13 cellular contexts compared by ENCODE assay signal in the genomic region with DNA sequence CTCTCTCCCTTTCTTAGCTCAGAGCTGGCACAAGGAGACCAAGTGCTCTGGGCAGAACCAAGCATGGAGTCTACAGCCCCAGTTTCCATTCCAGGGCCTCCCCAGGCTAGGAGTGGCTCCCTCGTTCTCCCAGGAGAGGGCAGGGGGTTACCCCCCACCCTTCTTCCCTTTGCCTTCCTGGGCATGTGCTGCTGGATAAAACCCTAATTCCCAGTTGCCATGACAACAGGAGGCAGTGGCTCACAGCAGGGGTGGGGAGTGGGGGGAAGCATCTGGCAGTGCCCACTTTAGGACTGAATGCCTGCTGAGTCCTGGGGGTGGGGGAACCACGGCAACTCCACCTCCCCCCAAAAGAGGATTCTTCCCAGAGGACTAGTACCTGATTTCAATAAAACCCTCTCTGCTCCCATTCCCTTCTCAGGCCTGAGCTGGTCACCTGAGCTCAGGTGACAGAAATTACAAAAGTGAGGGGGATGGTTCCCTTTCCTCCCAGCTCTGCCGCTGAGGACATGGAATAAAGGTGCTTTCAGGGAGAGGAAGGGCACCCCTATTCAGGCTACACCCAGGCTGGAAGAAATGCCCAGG. TPM values are rescaled to one million over a fixed set of nuclear protein-coding genes. Genes with fewer than 3 reads are reported as not detected.
DNase-seq lines count a peak whose midpoint lies in the region; ATAC-seq and TF ChIP-seq lines count a peak whose summit lies in the region.
"Had no signal": no experiment of that assay in that cellular context is flagged by ENCODE, and none has a peak within 500 bp of the region (broad histone marks: within the 10 kb centered on the region; RNA-seq: fewer than 3 reads in every experiment).

No MANE protein-coding gene starts in this region.

- no peaks in the 10 kb centered on the region for H3K79me1 ChIP-seq in mesenchymal stem cell (replicated peaks; ENCODE audit: low read length, poor library complexity, severe bottlenecking)

- H3K4me2 ChIP-seq in mesenchymal stem cell (ENCODE audit: low read length, poor library complexity, severe bottlenecking): no peak overlapping the region
- H3K4me2 ChIP-seq: PC-9 had no signal

- H3K4me1 ChIP-seq in left ventricle myocardium inferior: peaks cover 46% of the 10 kb centered on the region
- H3K4me1 ChIP-seq in mesenchymal stem cell (ENCODE audit: control insufficient read depth, insufficient read depth, low read depth, low read length): peaks cover 27% of the 10 kb centered on the region
- peaks cover 0 to 12% of the 10 kb centered on the region in 2 donors for H3K4me1 ChIP-seq in uterus

- intact Hi-C loops in left ventricle myocardium inferior (cut with micrococcal nuclease) (no loop called here), cardiac septum (cut with DNase I) (no loop called here), uterus (cut with DNase I; ENCODE audit: low total_unique reads) (no loop called here)

- WGBS in mesenchymal stem cell: 0% methylated on average over 1 of the region's 3 CpGs

- H3K9ac ChIP-seq in mesenchymal stem cell (ENCODE audit: low read length): peak overlapping the region; percentile 23

- H2AK5ac ChIP-seq in mesenchymal stem cell (ENCODE audit: low read length, severe bottlenecking): no peak overlapping the region

- H2AFZ ChIP-seq in mesenchymal stem cell (ENCODE audit: low read depth, low read length): no peak overlapping the region
- H2AFZ ChIP-seq: PC-9 had no signal

- no peak overlapping the region for H2BK120ac ChIP-seq in mesenchymal stem cell (ENCODE audit: low read depth, low read length)

- H2BK15ac ChIP-seq in mesenchymal stem cell (ENCODE audit: low read depth, poor library complexity, severe bottlenecking): no peak overlapping the region

- TF ChIP-seq CTCF in left ventricle myocardium inferior (IDR thresholded peaks at IDR 0.05; ENCODE audit: borderline replicate concordance) (no peak), uterus (IDR thresholded peaks at IDR 0.05) (no peak)

- no peak overlapping the region for H3K23ac ChIP-seq in mesenchymal stem cell (ENCODE audit: low read length in 2 of 2)

- no peak overlapping the region for H3K18ac ChIP-seq in mesenchymal stem cell (ENCODE audit: low read depth in 1 of 2, low read length in 2 of 2)

- H3K36me3 ChIP-seq in left ventricle myocardium inferior (no peaks in the 10 kb centered on the region), mesenchymal stem cell (ENCODE audit: control insufficient read depth in 1 of 2, insufficient read depth in 2 of 2, low read depth in 1 of 2, low read length in 2 of 2) (no peaks in the 10 kb centered on the region), uterus (no peaks in the 10 kb centered on the region)

- no peak overlapping the region for H4K91ac ChIP-seq in mesenchymal stem cell (ENCODE audit: low read length)

- H3K27me3 ChIP-seq in left ventricle myocardium inferior (ENCODE audit: low read depth) (no peaks in the 10 kb centered on the region), mesenchymal stem cell (ENCODE audit: control insufficient read depth in 1 of 2, insufficient read depth in 1 of 2, low read length in 2 of 2) (peaks cover 4 to 69% of the 10 kb centered on the region in 2 experiments), uterus (no peaks in the 10 kb centered on the region)

- H3K27ac ChIP-seq in left ventricle myocardium inferior (replicated peaks): no peak overlapping the region
- peak overlapping the region; percentile 97 for H3K27ac ChIP-seq in angular gyrus (ENCODE audit: low read depth, low read length)
- H3K27ac ChIP-seq in mesenchymal stem cell (ENCODE audit: low read length, poor library complexity, severe bottlenecking): no peak overlapping the region
- peak overlapping the region; percentile 84 to 91 for H3K27ac ChIP-seq in uterus
- H3K27ac ChIP-seq: body of pancreas, PC-9 had no signal

- H3K14ac ChIP-seq in mesenchymal stem cell (ENCODE audit: low read length in 2 of 2): no peak overlapping the region

- ATAC-seq in GM19455 (IDR thresholded peaks at IDR 0.05; ENCODE audit: unreplicated experiment): no peak

- H3K4ac ChIP-seq in mesenchymal stem cell (ENCODE audit: low read depth in 1 of 2, low read length in 2 of 2): no peak overlapping the region

- H2BK12ac ChIP-seq in mesenchymal stem cell (ENCODE audit: low read length in 2 of 2): no peak overlapping the region

- H2BK5ac ChIP-seq in mesenchymal stem cell (ENCODE audit: low read depth, low read length, poor library complexity, severe bottlenecking): no peak overlapping the region

- no peak overlapping the region for H4K8ac ChIP-seq in mesenchymal stem cell (ENCODE audit: low read length)

- peak overlapping the region; percentile 93 for H3K4me3 ChIP-seq in left ventricle myocardium inferior
- peak overlapping the region in 1 of 2 experiments; percentile 92 for H3K4me3 ChIP-seq in mesenchymal stem cell (ENCODE audit: insufficient read depth in 1 of 2, low read depth in 1 of 2, low read length in 2 of 2)
- H3K4me3 ChIP-seq in uterus: peak overlapping the region in 1 of 2 donors; percentile 88
- H3K4me3 ChIP-seq: body of pancreas, PC-9 had no signal

- H3K9me3 ChIP-seq in left ventricle myocardium inferior (replicated peaks): no peaks in the 10 kb centered on the region
- no peaks in the 10 kb centered on the region for H3K9me3 ChIP-seq in mesenchymal stem cell (ENCODE audit: control insufficient read depth, low read length)
- H3K9me3 ChIP-seq in uterus: no peaks in the 10 kb centered on the region
- H3K9me3 ChIP-seq: body of pancreas had no signal

- DNase-seq in left ventricle myocardium inferior (no peak), cardiac septum (ENCODE audit: low spot score) (no peak), mesenchymal stem cell (no peak), uterus (no peak)
- no peak for DNase-seq in stimulated activated CD4-positive, alpha-beta T cell treated with anti-CD3 and anti-CD28 coated beads, Interleukin-12 subunit alpha, Interleukin-12 subunit beta, amount 100 ng/mL, for 4 hours
- DNase-seq in stimulated activated CD4-positive, alpha-beta T cell treated with anti-CD3 and anti-CD28 coated beads, Interleukin-1b, Interleukin-23, amount 100 ng/mL, for 48 hours: no peak
- DNase-seq: MM.1S, PC-9 had no signal

- no peak for TF ChIP-seq POLR2A in uterus (IDR thresholded peaks at IDR 0.05)

RNA-seq across cellular contexts. Expression of a gene that starts 1.8 kb away (rescaled TPM):
- 12.1 TPM for total RNA-seq in left ventricle myocardium inferior
- total RNA-seq in cardiac septum: 13.8 TPM
- polyA plus RNA-seq in mesenchymal stem cell (2013, experiment 1 of 2): 0.59 TPM
- polyA plus RNA-seq in mesenchymal stem cell (2013, experiment 2 of 2): 0.59 TPM
- total RNA-seq in uterus: 10 to 100 TPM in 3 of 4 donors, 1 to 10 TPM in 1; 2.0 to 20.9 (median 13.3) TPM

RNA-seq across cellular contexts. Expression of a gene that starts 36.8 kb away (rescaled TPM):
- total RNA-seq in left ventricle myocardium inferior: not detected
- total RNA-seq in cardiac septum: not detected
- polyA plus RNA-seq in mesenchymal stem cell (2013, experiment 1 of 2): not detected
- polyA plus RNA-seq in mesenchymal stem cell (2013, experiment 2 of 2): not detected
- total RNA-seq in uterus: not detected
- total RNA-seq: lower leg skin, PC-9 had no signal
- polyA plus RNA-seq: BJ had no signal

RNA-seq across cellular contexts. Expression of a gene that starts 48.2 kb away (rescaled TPM):
- not detected for total RNA-seq in left ventricle myocardium inferior
- total RNA-seq in cardiac septum: not detected
- not detected for polyA plus RNA-seq in mesenchymal stem cell (2013, experiment 1 of 2)
- polyA plus RNA-seq in mesenchymal stem cell (2013, experiment 2 of 2): not detected
- not detected for total RNA-seq in uterus
- total RNA-seq: body of pancreas, lower leg skin, PC-9 had no signal
- polyA plus RNA-seq: BJ had no signal

RNA-seq across cellular contexts. Expression of a gene that starts 58.5 kb away (rescaled TPM):
- total RNA-seq in left ventricle myocardium inferior (12.6 TPM), cardiac septum (13.7 TPM), uterus (1 to 10 TPM in 3 of 4 donors, not detected in 1; 2.1 to 6.5 (median 6.2) TPM)
- polyA plus RNA-seq in mesenchymal stem cell (2013, experiment 1 of 2): not detected
- polyA plus RNA-seq in mesenchymal stem cell (2013, experiment 2 of 2): not detected
- total RNA-seq: PC-9 had no signal
- polyA plus RNA-seq: BJ had no signal

Comparison
In these comparisons a context has a peak if more than half of its experiments do, and no peak if none do; other contexts are left out.
1. H3K27ac ChIP-seq: peak in angular gyrus (single experiment) and uterus (2 of 2); none in left ventricle myocardium inferior (single experiment) and mesenchymal stem cell (single experiment).